Comparison of ENCODE assay signal across 1 cellular context in genomic region chr6:148186916-148187315, GRCh38.
TF ChIP-seq lines count a peak whose summit lies in the region.

No MANE protein-coding gene starts in this region.

TF ChIP-seq in HepG2, 621 proteins besides CTCF, POLR2A, EP300 and RAD21 (continued from another document):
- TF ChIP-seq RERE (CRISPR knock-in tag; IDR thresholded peaks at IDR 0.05; ENCODE audit: low read depth), result no peak
- TF ChIP-seq ZNF224 (CRISPR knock-in tag; IDR thresholded peaks at IDR 0.05), result no peak
- TF ChIP-seq KLF13 (CRISPR knock-in tag; IDR thresholded peaks at IDR 0.05), result no peak
- no peak for TF ChIP-seq EHMT2 (IDR thresholded peaks at IDR 0.05; ENCODE audit: borderline replicate concordance, low read depth, low read length)
- no peak for TF ChIP-seq TIGD3 (CRISPR knock-in tag; IDR thresholded peaks at IDR 0.05; ENCODE audit: borderline replicate concordance)
- no peak for TF ChIP-seq ZNF652 (CRISPR knock-in tag; IDR thresholded peaks at IDR 0.05; ENCODE audit: borderline replicate concordance, low read depth)
- TF ChIP-seq MEF2D (CRISPR knock-in tag; IDR thresholded peaks at IDR 0.05), result no peak
- no peak for TF ChIP-seq RNF2 (conservative IDR thresholded peaks at IDR 0.05; ENCODE audit: low read depth)
- TF ChIP-seq KAT7 (CRISPR knock-in tag; IDR thresholded peaks at IDR 0.05; ENCODE audit: borderline replicate concordance), result no peak
